13 cellular contexts compared by ENCODE assay signal in genomic region chr9:136806067-136806466, GRCh38. TPM values are rescaled to one million over a fixed set of nuclear protein-coding genes. Genes with fewer than 3 reads are reported as not detected.
A peak's percentile ranks its signal among the peaks of the same experiment; 100 is the strongest.
DNase-seq lines count a peak whose midpoint lies in the region; TF ChIP-seq lines count a peak whose summit lies in the region.
"Had no signal": no experiment of that assay in that cellular context is flagged by ENCODE, and none has a peak within 500 bp of the region (broad histone marks: within the 10 kb centered on the region; RNA-seq: fewer than 3 reads in every experiment).

No MANE protein-coding gene starts in this region.

- H3K9ac ChIP-seq in skeletal muscle satellite cell (ENCODE audit: low read depth, low read length) = no peak overlapping the region

- no peaks in the 10 kb centered on the region for H3K27me3 Mint-ChIP-seq in activated CD4-positive, alpha-beta T cell treated with anti-CD3 and anti-CD28 coated beads, Interleukin-2, amount 10 ng/mL, durations not matched to agents 7 days and 5 days

- peaks cover 39% of the 10 kb centered on the region for H3K4me1 Mint-ChIP-seq in activated CD4-positive, alpha-beta T cell treated with anti-CD3 and anti-CD28 coated beads, Interleukin-2, amount 10 ng/mL, durations not matched to agents 7 days and 5 days

- DNase-seq in activated CD4-positive, alpha-beta T cell treated with anti-CD3 and anti-CD28 coated beads, Interleukin-2, amount 10 ng/mL, durations not matched to agents 7 days and 5 days = no peak
- DNase-seq in activated CD4-positive, alpha-beta T cell treated with anti-CD3 and anti-CD28 coated beads, Interleukin-2, amount 50 U/mL, for 48 hours = no peak
- no peak for DNase-seq in OCI-LY7 (ENCODE audit: low spot score)
- DNase-seq in ecto neural progenitor cell (ENCODE audit: low spot score) = peak; percentile 44
- no peak for DNase-seq in GOT3 (lab: John Stamatoyannopoulos, UW)
- DNase-seq in NCI-H2107 (lab: John Stamatoyannopoulos, UW) = no peak
- DNase-seq in HK-2 (ENCODE audit: unreplicated experiment) = no peak
- DNase-seq: SJCRH30, upper lobe of left lung had no signal

- peak overlapping the region; percentile 100 for H3K4me3 ChIP-seq in OCI-LY7 (ENCODE audit: low read depth, low read length, poor library complexity, severe bottlenecking)
- H3K4me3 ChIP-seq in skeletal muscle satellite cell (ENCODE audit: low read length) = no peak overlapping the region

- no peaks in the 10 kb centered on the region for H3K9me2 ChIP-seq in OCI-LY7 (ENCODE audit: insufficient read depth, low read length)

- H3K4me1 ChIP-seq in OCI-LY7 (ENCODE audit: insufficient read depth, low read length, poor library complexity, severe bottlenecking) (peaks cover 34% of the 10 kb centered on the region), skeletal muscle satellite cell (ENCODE audit: control insufficient read depth, insufficient read depth, low read length) (peaks cover 21% of the 10 kb centered on the region)

- H3K9me3 ChIP-seq in OCI-LY7 (ENCODE audit: low read length) = no peaks in the 10 kb centered on the region
- no peaks in the 10 kb centered on the region for H3K9me3 ChIP-seq in skeletal muscle satellite cell (replicated peaks; ENCODE audit: low read length)
- H3K9me3 ChIP-seq: SJCRH30, upper lobe of left lung had no signal

- peaks cover 15% of the 10 kb centered on the region; the same call in 1 of the 2 replicates for H4K20me1 ChIP-seq in OCI-LY7 (ENCODE audit: insufficient read depth, low read length)

- H3K27me3 ChIP-seq in skeletal muscle satellite cell (ENCODE audit: control insufficient read depth, insufficient read depth, low read length) = peaks cover 13% of the 10 kb centered on the region

- peaks cover 13% of the 10 kb centered on the region for H3K36me3 Mint-ChIP-seq in activated CD4-positive, alpha-beta T cell treated with anti-CD3 and anti-CD28 coated beads, Interleukin-2, amount 10 ng/mL, durations not matched to agents 7 days and 5 days (ENCODE audit: low read depth)

- peaks cover 31% of the 10 kb centered on the region for H3K79me2 ChIP-seq in OCI-LY7 (ENCODE audit: insufficient read depth, low read depth, low read length)

- H3K36me3 ChIP-seq in OCI-LY7 (ENCODE audit: insufficient read depth, low read length) (peaks cover 15% of the 10 kb centered on the region), skeletal muscle satellite cell (ENCODE audit: insufficient read depth, low read length) (peaks cover 5% of the 10 kb centered on the region)

- peak overlapping the region; percentile 84 for H3K4me3 Mint-ChIP-seq in activated CD4-positive, alpha-beta T cell treated with anti-CD3 and anti-CD28 coated beads, Interleukin-2, amount 10 ng/mL, durations not matched to agents 7 days and 5 days

- H3K27ac Mint-ChIP-seq in activated CD4-positive, alpha-beta T cell treated with anti-CD3 and anti-CD28 coated beads, Interleukin-2, amount 10 ng/mL, durations not matched to agents 7 days and 5 days = peak overlapping the region; percentile 5

- H2AFZ ChIP-seq in OCI-LY7 (ENCODE audit: low read length) = no peak overlapping the region

- H3K9me3 Mint-ChIP-seq in activated CD4-positive, alpha-beta T cell treated with anti-CD3 and anti-CD28 coated beads, Interleukin-2, amount 10 ng/mL, durations not matched to agents 7 days and 5 days = no peaks in the 10 kb centered on the region

- peak overlapping the region; percentile 87; the same call in 1 of the 2 replicates for H3K4me2 ChIP-seq in OCI-LY7 (ENCODE audit: low read length)
- peak overlapping the region; percentile 35 for H3K4me2 ChIP-seq in skeletal muscle satellite cell (ENCODE audit: low read length)

- TF ChIP-seq CTCF in OCI-LY7 (conservative IDR thresholded peaks at IDR 0.05; ENCODE audit: low read length) = no peak

- intact Hi-C loops in OCI-LY7 (cut with micrococcal nuclease; ENCODE audit: unreplicated experiment) = loop anchor here (2.0 kb wide), 1 partner anchor 15 kb away; the partner anchor contains the start of gene TMEM141

- H3K27ac ChIP-seq in OCI-LY7 (ENCODE audit: low read depth, low read length, poor library complexity, severe bottlenecking) = no peak overlapping the region
- H3K27ac ChIP-seq: SJCRH30 had no signal

- POLR2A ChIA-PET in activated CD4-positive, alpha-beta T cell treated with anti-CD3 and anti-CD28 coated beads, Interleukin-2, amount 10 ng/mL, durations not matched to agents 7 days and 5 days (lab: Charles Lee) = no interaction called here
- POLR2A ChIA-PET in OCI-LY7 (lab: Charles Lee) = interaction anchor here (2.4 kb wide), 1 partner anchor 12 kb away, joined by 5 read pairs; no protein-coding TSS in a partner anchor

- CTCF ChIA-PET in activated CD4-positive, alpha-beta T cell treated with anti-CD3 and anti-CD28 coated beads, Interleukin-2, amount 10 ng/mL, durations not matched to agents 7 days and 5 days (lab: Charles Lee) = interaction anchor here (0.7 to 4.6 kb wide), 8 partner anchors 9 to 229 kb away, joined by 3 to 23 read pairs (median 6); partner anchors contain the start of genes AJM1 and TMEM141
- CTCF ChIA-PET in OCI-LY7 (lab: Charles Lee; ENCODE audit: unreplicated experiment) = interaction anchor here (0.6 kb wide), 1 partner anchor 223 kb away, joined by 3 read pairs; no protein-coding TSS in a partner anchor

- BruUV-seq in OCI-LY7 (replicated peaks; lab: Mats Ljungman, UMichigan) = no TSS peak

RNA-seq across cellular contexts. Expression of gene RABL6, which starts 1.7 kb away (rescaled TPM):
- 100 to 1,000 TPM in 1 of 2 experiments, 10 to 100 TPM in 1; 95.5 to 109 TPM for total RNA-seq in activated CD4-positive, alpha-beta T cell treated with anti-CD3 and anti-CD28 coated beads, Interleukin-2, amount 10 ng/mL, durations not matched to agents 7 days and 5 days
- 97.0 and 113 TPM in 2 replicates for total RNA-seq in OCI-LY7 (2014; rRNA removed; shearing (Covaris generic))
- total RNA-seq in OCI-LY7 (2022) = 126 and 133 TPM in 2 replicates
- total RNA-seq in skeletal muscle satellite cell (2012; rRNA removed) = 42.3 and 42.8 TPM in 2 replicates

RNA-seq across cellular contexts. Expression of gene CCDC183, which starts 9.9 kb away (rescaled TPM):
- total RNA-seq in activated CD4-positive, alpha-beta T cell treated with anti-CD3 and anti-CD28 coated beads, Interleukin-2, amount 10 ng/mL, durations not matched to agents 7 days and 5 days = 1 to 10 TPM in 1 of 2 experiments, under 1 TPM in 1; 0.97 to 1.1 TPM
- 1.3 and 2.2 TPM in 2 replicates for total RNA-seq in OCI-LY7 (2014; rRNA removed; shearing (Covaris generic))
- total RNA-seq in OCI-LY7 (2022) = 0.44 and 0.88 TPM in 2 replicates
- total RNA-seq in skeletal muscle satellite cell (2012; rRNA removed) = 0.44 TPM in 1 of 2 replicates, not detected in the other
- total RNA-seq: G401 had no signal

RNA-seq across cellular contexts. Expression of gene TMEM141, which starts 14.9 kb away (rescaled TPM):
- total RNA-seq in activated CD4-positive, alpha-beta T cell treated with anti-CD3 and anti-CD28 coated beads, Interleukin-2, amount 10 ng/mL, durations not matched to agents 7 days and 5 days = 10 to 100 TPM; 28.5 to 38.5 TPM
- 61.9 and 70.2 TPM in 2 replicates for total RNA-seq in OCI-LY7 (2014; rRNA removed; shearing (Covaris generic))
- 41.5 and 43.2 TPM in 2 replicates for total RNA-seq in OCI-LY7 (2022)
- 52.4 and 53.7 TPM in 2 replicates for total RNA-seq in skeletal muscle satellite cell (2012; rRNA removed)

RNA-seq across cellular contexts. Expression of gene AJM1, which starts 36.2 kb away (rescaled TPM):
- total RNA-seq in activated CD4-positive, alpha-beta T cell treated with anti-CD3 and anti-CD28 coated beads, Interleukin-2, amount 10 ng/mL, durations not matched to agents 7 days and 5 days = 1 to 10 TPM; 4.0 to 4.1 TPM
- total RNA-seq in OCI-LY7 (2014; rRNA removed; shearing (Covaris generic)) = 2.4 and 2.5 TPM in 2 replicates
- 4.6 and 5.1 TPM in 2 replicates for total RNA-seq in OCI-LY7 (2022)
- 1.5 TPM in 2 replicates for total RNA-seq in skeletal muscle satellite cell (2012; rRNA removed)

RNA-seq across cellular contexts. Expression of gene LCN15, which starts 41.7 kb away (rescaled TPM):
- not detected for total RNA-seq in activated CD4-positive, alpha-beta T cell treated with anti-CD3 and anti-CD28 coated beads, Interleukin-2, amount 10 ng/mL, durations not matched to agents 7 days and 5 days
- not detected in 2 replicates for total RNA-seq in OCI-LY7 (2014; rRNA removed; shearing (Covaris generic))
- not detected in 2 replicates for total RNA-seq in OCI-LY7 (2022)
- total RNA-seq in skeletal muscle satellite cell (2012; rRNA removed) = not detected in 2 replicates
- total RNA-seq: cardiac septum, G401, LHCN-M2, SJCRH30 had no signal
